ENCODE assay signal across 17 cellular contexts in genomic region chr12:46483572-46484395, GRCh38.
DNase-seq lines count a peak whose midpoint lies in the region; ATAC-seq, FAIRE-seq and TF ChIP-seq lines count a peak whose summit lies in the region.
"Had no signal": no experiment of that assay in that cellular context is flagged by ENCODE, and none has a peak within 500 bp of the region (broad histone marks: within the 10 kb centered on the region; RNA-seq: fewer than 3 reads in every experiment).

No MANE protein-coding gene starts in this region.

- peak overlapping the region; percentile 1 for H2BK5ac ChIP-seq in IMR-90 (ENCODE audit: low read depth, low read length, poor library complexity, severe bottlenecking)

- H3K18ac ChIP-seq in IMR-90 (ENCODE audit: low read depth, low read length), result no peak overlapping the region

- H3K4me2 ChIP-seq in IMR-90 (ENCODE audit: low read depth, low read length) (no peak overlapping the region), K562 (ENCODE audit: insufficient read depth, low read length) (peak overlapping the region; percentile 23; the same call in 1 of the 2 replicates)

- intact Hi-C loops in IMR-90 (cut with micrococcal nuclease), result no loop called here
- intact Hi-C loops in K562 (cut with micrococcal nuclease), result no loop called here

- ATAC-seq in IMR-90 (ENCODE audit: low read depth), result peak; percentile 57
- ATAC-seq in K562, result peak; percentile 80
- ATAC-seq in GM21423 (IDR thresholded peaks at IDR 0.05; ENCODE audit: unreplicated experiment), result no peak
- ATAC-seq in GM21723 (IDR thresholded peaks at IDR 0.05; ENCODE audit: unreplicated experiment), result no peak

- POLR2A ChIA-PET in IMR-90 (lab: Charles Lee; ENCODE audit: unreplicated experiment), result no interaction called here
- POLR2A ChIA-PET in K562 (lab: Yijun Ruan, JAX), result interaction anchor here (0.9 to 1.9 kb wide), 7 partner anchors 12 to 97 kb away, joined by 3 to 6 read pairs (median 3); no protein-coding TSS in a partner anchor

- in situ Hi-C loops in IMR-90 (cut with MboI; ENCODE audit: low sequenced_read_pairs), result no loop called here
- in situ Hi-C loops in K562 (cut with MboI), result no loop called here

- peak overlapping the region; percentile 16; the same call in 1 of the 2 replicates for H2BK120ac ChIP-seq in IMR-90 (ENCODE audit: low read depth, low read length)

- no peaks in the 10 kb centered on the region for H3K4me1 ChIP-seq in IMR-90 (ENCODE audit: control insufficient read depth, insufficient read depth, low read length)
- peaks cover 3 to 21% of the 10 kb centered on the region in 2 experiments; a peak in 4 of 5 replicates for H3K4me1 ChIP-seq in K562 (replicated peaks in 1 of 2; ENCODE audit: control insufficient read depth in 2 of 2, insufficient read depth in 2 of 2, low read length in 2 of 2)

- no peak overlapping the region; the same call in 2 of the 3 replicates for H2BK15ac ChIP-seq in IMR-90 (ENCODE audit: low read depth, low read length)

- no peak overlapping the region for H3K23ac ChIP-seq in IMR-90 (ENCODE audit: low read depth, low read length)

- WGBS in IMR-90 (ENCODE audit: extremely low coverage in 2 of 2, insufficient read length in 1 of 2), 2 experiments, result no CpG with 5 or more reads among the region's 4 CpGs
- 13% methylated on average over 4 of the region's 4 CpGs for WGBS in K562 (ENCODE audit: insufficient coverage, low coverage, missing lambda C conversion rate)

- H3K4me3 ChIP-seq in AG09309 (ENCODE audit: control insufficient read depth, low read depth, low read length), result no peak overlapping the region
- H3K4me3 ChIP-seq in IMR-90 (ENCODE audit: insufficient read depth, low read depth, low read length), result no peak overlapping the region
- no peak overlapping the region for H3K4me3 ChIP-seq in K562
- H3K4me3 ChIP-seq: testis had no signal

- TF ChIP-seq CTCF in AG09309 (IDR thresholded peaks at IDR 0.05; ENCODE audit: control insufficient read depth, insufficient read depth, low read depth, low read length, missing control alignments), result no peak
- TF ChIP-seq CTCF in IMR-90 (conservative IDR thresholded peaks at IDR 0.05; ENCODE audit: low read depth, low read length), result no peak
- TF ChIP-seq CTCF in K562 (IDR thresholded peaks at IDR 0.05 in 2 of 3, conservative IDR thresholded peaks at IDR 0.05 in 1 of 3; ENCODE audit: insufficient read depth in 2 of 3, low read depth in 1 of 3, low read length in 3 of 3), result no peak

- H3K4ac ChIP-seq in IMR-90 (ENCODE audit: low read depth, low read length), result peak overlapping the region; percentile 24; the same call in 1 of the 2 replicates

- TF ChIP-seq RAD21 in IMR-90 (IDR thresholded peaks at IDR 0.05; ENCODE audit: low read length), result no peak
- no peak for TF ChIP-seq RAD21 in K562 (CRISPR knock-in tag; conservative IDR thresholded peaks at IDR 0.05 in 1 of 2, IDR thresholded peaks at IDR 0.05 in 1 of 2)

- no peak overlapping the region for H2AK9ac ChIP-seq in IMR-90 (replicated peaks; ENCODE audit: low read depth, low read length, poor library complexity)

- H3K9me1 ChIP-seq in IMR-90 (ENCODE audit: insufficient read depth, low read length), result peaks cover 3% of the 10 kb centered on the region
- H3K9me1 ChIP-seq in K562 (ENCODE audit: control insufficient read depth, insufficient read depth, low read length), result no peaks in the 10 kb centered on the region

- H2BK20ac ChIP-seq in IMR-90 (ENCODE audit: low read depth, low read length), result peak overlapping the region; percentile 65; the same call in 1 of the 2 replicates

- H3K36me3 ChIP-seq in IMR-90 (ENCODE audit: control insufficient read depth, insufficient read depth, low read length) (no peaks in the 10 kb centered on the region), K562 (ENCODE audit: control insufficient read depth, insufficient read depth, low read length) (no peaks in the 10 kb centered on the region)

- H3K9ac ChIP-seq in IMR-90 (ENCODE audit: low read depth, low read length) (no peak overlapping the region), K562 (ENCODE audit: insufficient read depth in 1 of 2, low read depth in 2 of 2, low read length in 2 of 2) (peak overlapping the region in 1 of 2 experiments; percentile 24; a peak in 1 of 4 replicates)
- H3K9ac ChIP-seq: parathyroid adenoma had no signal

- CTCF ChIA-PET in IMR-90 (lab: Yijun Ruan, JAX), result interaction anchor here (0.6 to 1.1 kb wide), 4 partner anchors 67 to 501 kb away, joined by 3 read pairs; no protein-coding TSS in a partner anchor
- CTCF ChIA-PET in K562 (lab: Yijun Ruan, JAX; ENCODE audit: low intra/inter-chr PET ratio), result interaction anchor here (0.6 kb wide), 1 partner anchor 29 kb away, joined by 4 read pairs; no protein-coding TSS in a partner anchor

- peak overlapping the region; percentile 8; the same call in 1 of the 2 replicates for H4K91ac ChIP-seq in IMR-90 (ENCODE audit: insufficient read depth, low read depth, low read length)

- H2AFZ ChIP-seq in IMR-90 (replicated peaks; ENCODE audit: low read length, poor library complexity) (no peak overlapping the region), K562 (ENCODE audit: low read depth, low read length) (peak overlapping the region; percentile 3)
- H2AFZ ChIP-seq: parathyroid adenoma had no signal

- TF ChIP-seq POLR2A in IMR-90 (IDR thresholded peaks at IDR 0.05; ENCODE audit: low read depth, low read length) (no peak), K562 (conservative IDR thresholded peaks at IDR 0.05) (no peak)

- dilution Hi-C loops in IMR-90 (cut with HindIII; ENCODE audit: low sequenced_read_pairs, unreplicated experiment), result no loop called here

- H3K79me1 ChIP-seq in IMR-90 (ENCODE audit: low read depth in 1 of 2, low read length in 2 of 2), result peaks cover 3 to 8% of the 10 kb centered on the region in 2 experiments; a peak in 2 of 4 replicates

- no peak overlapping the region for H3K56ac ChIP-seq in IMR-90 (ENCODE audit: extremely low read depth, insufficient read depth, low read length)

- peak; percentile 39; the same call in 1 of the 2 replicates for TF ChIP-seq EP300 in K562 (IDR thresholded peaks at IDR 0.05; ENCODE audit: low read length)

- H3K27me3 ChIP-seq in IMR-90 (ENCODE audit: control insufficient read depth, insufficient read depth, low read length) (no peaks in the 10 kb centered on the region), K562 (ENCODE audit: control insufficient read depth in 2 of 2, insufficient read depth in 2 of 2, low read length in 2 of 2) (no peaks in the 10 kb centered on the region)
- H3K27me3 ChIP-seq: testis had no signal

- H2AK5ac ChIP-seq in IMR-90 (ENCODE audit: low read depth, low read length), result no peak overlapping the region

- BruUV-seq in IMR-90 (replicated peaks; lab: Mats Ljungman, UMichigan) (no TSS peak), K562 (replicated peaks; lab: Mats Ljungman, UMichigan) (no TSS peak)

- DNase-seq in AG09309 (ENCODE audit: low read depth) (peak; percentile 45), IMR-90 (peak; percentile 59), K562 (ENCODE audit: extremely low read depth in 1 of 4, low spot score in 3 of 4) (peak in 2 of 4 experiments; percentile 17 to 34), iris pigment epithelial cell (ENCODE audit: low read depth) (peak; percentile 72), amniotic stem cell (lab: John Stamatoyannopoulos, UW) (no peak)
- no peak for DNase-seq in stimulated activated CD4-positive, alpha-beta T cell treated with anti-CD3 and anti-CD28 coated beads, Interleukin-4, amount 100 ng/mL, for 1 hour
- DNase-seq: activated CD4-positive, alpha-beta T cell treated with anti-CD3 and anti-CD28 coated beads, Interleukin-2, amount 50 U/mL, for 48 hours; effector CD4-positive, alpha-beta T cell; kidney; NCI-H1417 treated with DMSO at 0.1 percent for 48 hours; NCI-H526; stimulated activated CD4-positive, alpha-beta T cell treated with anti-CD3 and anti-CD28 coated beads, Interleukin-15, amount 100 ng/mL, for 24 hours; testis had no signal

- no peaks in the 10 kb centered on the region for H3K9me3 ChIP-seq in IMR-90 (ENCODE audit: control insufficient read depth, insufficient read depth, low read length)
- no peaks in the 10 kb centered on the region for H3K9me3 ChIP-seq in K562 (replicated peaks; ENCODE audit: control insufficient read depth, insufficient read depth, low read depth, low read length)
- H3K9me3 ChIP-seq: testis had no signal

- no peak overlapping the region for H4K5ac ChIP-seq in IMR-90 (ENCODE audit: low read depth, low read length)

- FAIRE-seq in K562 (lab: Jason Lieb, UNC), result peak; percentile 42
- FAIRE-seq: kidney, RCC 7860 had no signal

- H4K20me1 ChIP-seq in IMR-90 (ENCODE audit: insufficient read depth, low read length) (no peaks in the 10 kb centered on the region), K562 (replicated peaks; ENCODE audit: control insufficient read depth, insufficient read depth, low read length) (no peaks in the 10 kb centered on the region)

- no peak overlapping the region for H3K14ac ChIP-seq in IMR-90 (replicated peaks; ENCODE audit: low read depth, low read length)

- H3K27ac ChIP-seq in IMR-90 (ENCODE audit: insufficient read depth, low read length) (no peak overlapping the region), K562 (ENCODE audit: extremely low read depth, low read depth, low read length) (peak overlapping the region; percentile 17)
- H3K27ac ChIP-seq: parathyroid adenoma had no signal

- no peak overlapping the region; a peak in 1 of 4 replicates for H4K8ac ChIP-seq in IMR-90 (ENCODE audit: low read depth in 2 of 2, low read length in 2 of 2)

- no peaks in the 10 kb centered on the region for H3K79me2 ChIP-seq in K562 (ENCODE audit: control insufficient read depth, insufficient read depth, low read length)
- H3K79me2 ChIP-seq: parathyroid adenoma had no signal

TF ChIP-seq in IMR-90, 13 proteins besides CTCF, POLR2A, EP300 and RAD21:
- TF ChIP-seq MAFK (IDR thresholded peaks at IDR 0.05; ENCODE audit: low read depth, low read length), result no peak
- 0 out of 2 replicates have a peak, but pooled peaks have one; percentile 43 for TF ChIP-seq FOS (IDR thresholded peaks at IDR 0.05; ENCODE audit: low read depth, low read length)
- peak; percentile 73 for TF ChIP-seq CEBPB (IDR thresholded peaks at IDR 0.05; ENCODE audit: low read depth, low read length)
TF ChIP-seq in IMR-90: peak in this region for 2.

TF ChIP-seq in K562, 482 proteins besides CTCF, POLR2A, EP300 and RAD21 (continues in another document):
- no peak for TF ChIP-seq NR4A1 (CRISPR knock-in tag; IDR thresholded peaks at IDR 0.05)
- TF ChIP-seq NR4A1 (tag; IDR thresholded peaks at IDR 0.05), result peak; percentile 26; the same call in 1 of the 2 replicates
- peak in 1 of 2 experiments; percentile 36; a peak in 1 of 4 replicates for TF ChIP-seq TRIM24 (IDR thresholded peaks at IDR 0.05)
- no peak for TF ChIP-seq KDM1A (IDR thresholded peaks at IDR 0.05)
- TF ChIP-seq TAL1 (IDR thresholded peaks at IDR 0.05), result peak; percentile 28
- no peak for TF ChIP-seq SRSF1 (IDR thresholded peaks at IDR 0.05; ENCODE audit: low read depth, low read length)
- TF ChIP-seq JUN (IDR thresholded peaks at IDR 0.05; ENCODE audit: borderline replicate concordance, low read depth, low read length), result 0 out of 2 replicates have a peak, but pooled peaks have one; percentile 7
- no peak for TF ChIP-seq JUN (CRISPR knock-in tag; IDR thresholded peaks at IDR 0.05; ENCODE audit: borderline replicate concordance)
- no peak for TF ChIP-seq TRIM28 (IDR thresholded peaks at IDR 0.05)
- 0 out of 2 replicates have a peak, but pooled peaks have one; percentile 32 for TF ChIP-seq NCOR1 (IDR thresholded peaks at IDR 0.05)
- 0 out of 2 replicates have a peak, but pooled peaks have one; percentile 35 for TF ChIP-seq POLR2H (tag; IDR thresholded peaks at IDR 0.05; ENCODE audit: low read depth)

Comparison
In these comparisons a context has a peak if more than half of its experiments do, and no peak if none do; other contexts are left out.
1. DNase-seq: peak in AG09309 (single experiment), IMR-90 (single experiment) and iris pigment epithelial cell (single experiment); none in stimulated activated CD4-positive, alpha-beta T cell treated with anti-CD3 and anti-CD28 coated beads, Interleukin-4, amount 100 ng/mL, for 1 hour (single experiment) and amniotic stem cell (single experiment).
2. ATAC-seq: peak in IMR-90 (single experiment) and K562 (single experiment); none in GM21423 (single experiment) and GM21723 (single experiment).